ENCODE assay signal across 9 cellular contexts in genomic region chr4:6200922-6201362, GRCh38.
DNase-seq lines count a peak whose midpoint lies in the region; TF ChIP-seq lines count a peak whose summit lies in the region.
"Had no signal": no experiment of that assay in that cellular context is flagged by ENCODE, and none has a peak within 500 bp of the region (broad histone marks: within the 10 kb centered on the region; RNA-seq: fewer than 3 reads in every experiment).

No MANE protein-coding gene starts in this region.

- peaks cover 19% of the 10 kb centered on the region for H3K36me3 ChIP-seq in KOPT-K1 (ENCODE audit: insufficient read depth, low read length)
- H3K36me3 ChIP-seq: tibial artery had no signal

- H3K4me3 ChIP-seq in coronary artery = peak overlapping the region; percentile 76
- peak overlapping the region; percentile 36 for H3K4me3 ChIP-seq in skeletal muscle cell (ENCODE audit: low read depth, low read length)

- peak in 2 of 3 experiments; percentile 67 to 71 for DNase-seq in NCI-H1417 (lab: John Stamatoyannopoulos, UW)
- no peak for DNase-seq in NCI-H1417 treated with DMSO at 0.1 percent for 48 hours (lab: John Stamatoyannopoulos, UW)
- DNase-seq in coronary artery (ENCODE audit: low spot score) = no peak
- no peak for DNase-seq in skeletal muscle cell (ENCODE audit: low read depth)
- no peak for DNase-seq in NCI-H2171 treated with DMSO at 0.1 percent for 48 hours (lab: John Stamatoyannopoulos, UW)
- DNase-seq in medulla oblongata (ENCODE audit: extremely low spot score) = no peak
- no peak for DNase-seq in stimulated activated naive CD4-positive, alpha-beta T cell (lab: John Stamatoyannopoulos, UW)

- H3K27ac ChIP-seq in KOPT-K1 (ENCODE audit: low read depth, low read length, poor library complexity, severe bottlenecking) = peak overlapping the region; percentile 96
- no peak overlapping the region for H3K27ac ChIP-seq in coronary artery
- H3K27ac ChIP-seq: tibial artery had no signal

- TF ChIP-seq CTCF in coronary artery (IDR thresholded peaks at IDR 0.05) = no peak

- no peaks in the 10 kb centered on the region for H3K9me3 ChIP-seq in KOPT-K1 (ENCODE audit: insufficient read depth, low read length, poor library complexity, severe bottlenecking)

Comparison
In these comparisons a context has a peak if more than half of its experiments do, and no peak if none do; other contexts are left out.
1. DNase-seq: peak in NCI-H1417 (2 of 3); none in NCI-H1417 treated with DMSO at 0.1 percent for 48 hours (single experiment), coronary artery (single experiment), skeletal muscle cell (single experiment), NCI-H2171 treated with DMSO at 0.1 percent for 48 hours (single experiment), medulla oblongata (single experiment) and stimulated activated naive CD4-positive, alpha-beta T cell (0 of 6).